Comparison of ENCODE assay signal across 8 cellular contexts in genomic region chr10:21496285-21497176, GRCh38. TPM values are rescaled to one million over a fixed set of nuclear protein-coding genes. Genes with fewer than 3 reads are reported as not detected.
DNase-seq lines count a peak whose midpoint lies in the region; ATAC-seq and TF ChIP-seq lines count a peak whose summit lies in the region.

No MANE protein-coding gene starts in this region.

- H3K9me3 ChIP-seq in DOHH2 (ENCODE audit: control insufficient read depth, insufficient read depth, low read length): no peaks in the 10 kb centered on the region
- H3K9me3 ChIP-seq in HUES64 (ENCODE audit: insufficient read depth, low read depth, low read length): no peaks in the 10 kb centered on the region
- H3K9me3 ChIP-seq in body of pancreas: no peaks in the 10 kb centered on the region
- H3K9me3 ChIP-seq in iPS-15b (ENCODE audit: control insufficient read depth, insufficient read depth, low read length): no peaks in the 10 kb centered on the region
- H3K9me3 ChIP-seq in gastrocnemius medialis: no peaks in the 10 kb centered on the region

- TF ChIP-seq POLR2A in body of pancreas (IDR thresholded peaks at IDR 0.05) (no peak), gastrocnemius medialis (IDR thresholded peaks at IDR 0.05) (no peak)

- intact Hi-C loops in body of pancreas (cut with DNase I): no loop called here
- intact Hi-C loops in gastrocnemius medialis (cut with DNase I; ENCODE audit: low total_unique reads): loop anchor here (1.0 to 10.0 kb wide), 8 partner anchors 20 to 1490 kb away; partner anchors contain the start of genes DNAJC1 and MLLT10

- H3K4me1 ChIP-seq in DOHH2 (ENCODE audit: control insufficient read depth, low read length) (peaks cover 34% of the 10 kb centered on the region), HUES64 (ENCODE audit: insufficient read depth, low read length) (peaks cover 46% of the 10 kb centered on the region), body of pancreas (peaks cover 30% of the 10 kb centered on the region), iPS-15b (ENCODE audit: control insufficient read depth, insufficient read depth, low read length) (peaks cover 30% of the 10 kb centered on the region), gastrocnemius medialis (peaks cover 4 to 29% of the 10 kb centered on the region in 2 donors)

- H3K27ac ChIP-seq in DOHH2 (ENCODE audit: low read depth, low read length) (peak overlapping the region; percentile 44), HUES64 (ENCODE audit: low read depth, low read length) (peak overlapping the region; percentile 99), body of pancreas (peak overlapping the region; percentile 13 to 62 (median 29)), gastrocnemius medialis (peak overlapping the region in 3 of 4 donors; percentile 6 to 51 (median 21))

- TF ChIP-seq CTCF in DOHH2 (IDR thresholded peaks at IDR 0.05; ENCODE audit: low read depth, low read length, poor library complexity, severe bottlenecking): peak; percentile 84
- peak in 3 of 7 experiments; percentile 16 to 23 (median 20) for TF ChIP-seq CTCF in body of pancreas (IDR thresholded peaks at IDR 0.05)
- TF ChIP-seq CTCF in gastrocnemius medialis (IDR thresholded peaks at IDR 0.05 in 4 of 5, conservative IDR thresholded peaks at IDR 0.05 in 1 of 5): peak in 2 of 5 experiments; percentile 32 to 47

- ATAC-seq in GM21447 (IDR thresholded peaks at IDR 0.05; ENCODE audit: unreplicated experiment) (peak; percentile 55), body of pancreas (peak; percentile 44), gastrocnemius medialis (peak; percentile 59 to 68)

- no peaks in the 10 kb centered on the region for H3K9me2 ChIP-seq in DOHH2 (replicated peaks; ENCODE audit: control insufficient read depth, low read length)

- DNase-seq in SW 1271 (lab: John Stamatoyannopoulos, UW): peak; percentile 31 to 62
- DNase-seq in body of pancreas: peak; percentile 27 to 57 (median 41)
- DNase-seq in gastrocnemius medialis: peak in 1 of 2 donors; percentile 30
- no peak for DNase-seq in middle frontal gyrus (ENCODE audit: extremely low spot score, low spot score)

- in situ Hi-C loops in gastrocnemius medialis (cut with MboI; ENCODE audit: low sequenced_read_pairs in 4 of 4): loop anchor here (5.0 to 25.0 kb wide), 7 partner anchors 209 to 1491 kb away; no protein-coding TSS in a partner anchor

- H3K4me3 ChIP-seq in DOHH2 (ENCODE audit: low read length): peak overlapping the region; percentile 79
- H3K4me3 ChIP-seq in HUES64 (ENCODE audit: low read length): peak overlapping the region; percentile 95
- peak overlapping the region; percentile 45 to 47 for H3K4me3 ChIP-seq in body of pancreas
- peak overlapping the region; percentile 89 for H3K4me3 ChIP-seq in iPS-15b (ENCODE audit: low read depth, low read length)
- H3K4me3 ChIP-seq in gastrocnemius medialis: peak overlapping the region; percentile 59 to 84 (median 70)

- H3K36me3 ChIP-seq in DOHH2 (ENCODE audit: control insufficient read depth, low read length) (no peaks in the 10 kb centered on the region), HUES64 (ENCODE audit: insufficient read depth, low read length) (peaks cover 4% of the 10 kb centered on the region; the same call in 1 of the 2 replicates), body of pancreas (replicated peaks in 1 of 2; ENCODE audit: insufficient read depth in 1 of 2, low read depth in 2 of 2) (no peaks in the 10 kb centered on the region), iPS-15b (ENCODE audit: control insufficient read depth, insufficient read depth, low read length) (no peaks in the 10 kb centered on the region), gastrocnemius medialis (no peaks in the 10 kb centered on the region)

- peaks cover 76% of the 10 kb centered on the region for H3K27me3 ChIP-seq in DOHH2 (ENCODE audit: control insufficient read depth, low read length)
- H3K27me3 ChIP-seq in HUES64 (ENCODE audit: insufficient read depth, low read length): peaks cover 26% of the 10 kb centered on the region
- no peaks in the 10 kb centered on the region for H3K27me3 ChIP-seq in body of pancreas
- H3K27me3 ChIP-seq in iPS-15b (ENCODE audit: control insufficient read depth, insufficient read depth, low read length): peaks cover 34% of the 10 kb centered on the region
- peaks cover 0 to 42% (median 40%) of the 10 kb centered on the region in 3 donors for H3K27me3 ChIP-seq in gastrocnemius medialis

- H3K9ac ChIP-seq in HUES64 (ENCODE audit: low read depth, low read length) (peak overlapping the region; percentile 95), iPS-15b (ENCODE audit: low read depth, low read length) (peak overlapping the region; percentile 79)

- WGBS in HUES64: under 1% methylated on average over 76 of the region's 79 CpGs
- WGBS in body of pancreas, 2 donors: 1% methylated on average over 25 to 70 of the region's 79 CpGs

- H3F3A ChIP-seq in DOHH2 (ENCODE audit: control insufficient read depth, insufficient read depth): 0 out of 2 replicates have a peak, but pooled peaks cover 4% of the 10 kb centered on the region

- no peaks in the 10 kb centered on the region for H4K20me1 ChIP-seq in DOHH2 (ENCODE audit: control insufficient read depth, insufficient read depth, low read depth, low read length)

- H3K4me2 ChIP-seq in DOHH2 (ENCODE audit: low read length): peak overlapping the region; percentile 97

- H3K79me2 ChIP-seq in DOHH2 (ENCODE audit: control insufficient read depth, low read length): no peaks in the 10 kb centered on the region

RNA-seq across cellular contexts. Expression of gene SKIDA1, which starts 29.0 kb away (rescaled TPM):
- 7.8 TPM for polyA plus RNA-seq in HUES64 (2013, experiment 1 of 2)
- polyA plus RNA-seq in HUES64 (2013, experiment 2 of 2): 13.9 TPM
- total RNA-seq in body of pancreas (1 to 10 TPM in 1 of 2 donors, under 1 TPM in 1; 0.78 to 1.3 TPM), gastrocnemius medialis (under 1 TPM in 1 of 4 donors, not detected in 3; 0.09 TPM)

RNA-seq across cellular contexts. Expression of gene MLLT10, which starts 37.5 kb away (rescaled TPM):
- polyA plus RNA-seq in HUES64 (2013, experiment 1 of 2): 33.7 TPM
- polyA plus RNA-seq in HUES64 (2013, experiment 2 of 2): 38.4 TPM
- total RNA-seq in body of pancreas (10 to 100 TPM; 23.7 to 30.1 TPM), gastrocnemius medialis (10 to 100 TPM; 13.6 to 26.6 (median 21.6) TPM)

Comparison
In these comparisons a context has a peak if more than half of its experiments do, and no peak if none do; other contexts are left out.
1. H3K27ac ChIP-seq: peak in every context shown above with its lines; median percentile 99 in HUES64; 44 in DOHH2; 29 in body of pancreas; 21 in gastrocnemius medialis.